Comparison of ENCODE assay signal across 27 cellular contexts in the genomic region with DNA sequence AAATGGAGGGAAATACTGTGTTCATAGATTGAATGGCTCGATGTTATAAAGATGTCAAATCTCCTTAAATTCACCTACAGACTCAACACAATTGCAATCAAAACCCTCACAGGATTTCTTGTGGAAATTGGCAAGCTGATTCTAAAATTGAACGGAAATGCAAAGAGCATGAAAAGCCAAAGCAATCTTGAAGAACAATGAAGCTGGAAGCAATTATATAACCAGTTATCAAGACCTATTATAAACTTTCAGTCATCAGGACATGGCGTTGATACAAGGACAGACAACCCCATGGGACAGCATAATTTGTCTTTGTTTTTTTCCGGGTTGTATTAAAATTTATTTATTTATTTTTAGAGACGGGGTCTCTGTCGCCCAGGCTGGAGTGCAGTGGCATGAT.
"Had no signal": no experiment of that assay in that cellular context is flagged by ENCODE, and none has a peak within 500 bp of the region (broad histone marks: within the 10 kb centered on the region; RNA-seq: fewer than 3 reads in every experiment).

No MANE protein-coding gene starts in this region.

- H3K27me3 Mint-ChIP-seq: progenitor cell of endocrine pancreas; stimulated activated naive B cell treated with anti-CD40 and anti-IgM and Interleukin-4, amounts not matched to agents 10 μg/mL and 1 μg/mL and 100 μg/mL, for 72 hours; stimulated activated naive CD8-positive, alpha-beta T cell treated with anti-CD3 and anti-CD28 coated beads, Interleukin-15, Interleukin-2, amounts not matched to agents 100 ng/mL and 50 ng/mL, for 24 hours had no signal

- H3K27me3 ChIP-seq: neural progenitor cell, ovary, right lobe of liver, sigmoid colon, stomach, thyroid gland, tibial nerve, upper lobe of left lung, vagina had no signal

- H3K4me3 ChIP-seq: neural progenitor cell, ovary, psoas muscle, right lobe of liver, sigmoid colon, stomach, thoracic aorta, thyroid gland, tibial nerve, upper lobe of left lung, vagina had no signal

- H3K27ac ChIP-seq: neural progenitor cell, ovary, parathyroid adenoma, psoas muscle, right lobe of liver, sigmoid colon, stomach, thoracic aorta, thyroid gland, tibial nerve, upper lobe of left lung, vagina had no signal

- DNase-seq: occipital lobe; ovary; posterior cingulate gyrus; psoas muscle; right cardiac atrium; right lobe of liver; sigmoid colon; small intestine; stimulated activated CD4-positive, alpha-beta T cell treated with anti-CD3 and anti-CD28 coated beads, Interleukin-15, amount 100 ng/mL, for 24 hours; stimulated activated CD4-positive, alpha-beta T cell treated with anti-CD3 and anti-CD28 coated beads, Interleukin-2, amount 100 ng/mL, for 24 hours; stimulated activated CD4-positive, alpha-beta T cell treated with anti-CD3 and anti-CD28 coated beads, Interleukin-2, amount 100 ng/mL, for 48 hours; stimulated activated CD4-positive, alpha-beta T cell treated with anti-CD3 and anti-CD28 coated beads, Interleukin-4, amount 100 ng/mL, for 24 hours; stimulated activated naive B cell treated with anti-CD40 and anti-IgM and Interleukin-4, amounts not matched to agents 10 μg/mL and 1 μg/mL and 100 μg/mL, for 72 hours; stimulated activated naive CD4-positive, alpha-beta T cell treated with Interleukin-2 at 50 U/mL for 16 hours; stomach; thyroid gland; trophoblast cell; upper lobe of left lung had no signal

- H3K4me1 Mint-ChIP-seq: nephron; neural progenitor cell; stimulated activated effector memory CD8-positive, alpha-beta T cell treated with anti-CD3 and anti-CD28 coated beads, Interleukin-12 subunit alpha, Interleukin-12 subunit beta, amount 100 ng/mL, for 72 hours; stimulated activated naive B cell treated with anti-CD40 and anti-IgM and Interleukin-4, amounts not matched to agents 10 μg/mL and 1 μg/mL and 100 μg/mL, for 72 hours had no signal

- H3K36me3 ChIP-seq: neural progenitor cell, ovary, right lobe of liver, sigmoid colon, stomach, thoracic aorta, thyroid gland, tibial nerve, upper lobe of left lung, vagina had no signal

- H3K9me3 ChIP-seq: ovary, psoas muscle, right lobe of liver, sigmoid colon, stomach, thoracic aorta, thyroid gland, tibial nerve, upper lobe of left lung, vagina had no signal

- H3K9me3 Mint-ChIP-seq: nephron; neural progenitor cell; stimulated activated effector memory CD8-positive, alpha-beta T cell treated with anti-CD3 and anti-CD28 coated beads, Interleukin-12 subunit alpha, Interleukin-12 subunit beta, amount 100 ng/mL, for 72 hours; stimulated activated naive B cell treated with anti-CD40 and anti-IgM and Interleukin-4, amounts not matched to agents 10 μg/mL and 1 μg/mL and 100 μg/mL, for 72 hours; stimulated activated naive CD8-positive, alpha-beta T cell treated with anti-CD3 and anti-CD28 coated beads, Interleukin-15, Interleukin-2, amounts not matched to agents 100 ng/mL and 50 ng/mL, for 24 hours had no signal

- H3K4me3 Mint-ChIP-seq: nephron; neural progenitor cell; stimulated activated effector memory CD8-positive, alpha-beta T cell treated with anti-CD3 and anti-CD28 coated beads, Interleukin-12 subunit alpha, Interleukin-12 subunit beta, amount 100 ng/mL, for 72 hours; stimulated activated naive B cell treated with anti-CD40 and anti-IgM and Interleukin-4, amounts not matched to agents 10 μg/mL and 1 μg/mL and 100 μg/mL, for 72 hours; stimulated activated naive CD8-positive, alpha-beta T cell treated with anti-CD3 and anti-CD28 coated beads, Interleukin-15, Interleukin-2, amounts not matched to agents 100 ng/mL and 50 ng/mL, for 24 hours had no signal

- H3K27ac Mint-ChIP-seq: nephron; neural progenitor cell; progenitor cell of endocrine pancreas; stimulated activated effector memory CD8-positive, alpha-beta T cell treated with anti-CD3 and anti-CD28 coated beads, Interleukin-12 subunit alpha, Interleukin-12 subunit beta, amount 100 ng/mL, for 72 hours; stimulated activated naive B cell treated with anti-CD40 and anti-IgM and Interleukin-4, amounts not matched to agents 10 μg/mL and 1 μg/mL and 100 μg/mL, for 72 hours; stimulated activated naive CD8-positive, alpha-beta T cell treated with anti-CD3 and anti-CD28 coated beads, Interleukin-15, Interleukin-2, amounts not matched to agents 100 ng/mL and 50 ng/mL, for 24 hours had no signal

- H3K36me3 Mint-ChIP-seq: neural progenitor cell; stimulated activated effector memory CD8-positive, alpha-beta T cell treated with anti-CD3 and anti-CD28 coated beads, Interleukin-12 subunit alpha, Interleukin-12 subunit beta, amount 100 ng/mL, for 72 hours; stimulated activated naive B cell treated with anti-CD40 and anti-IgM and Interleukin-4, amounts not matched to agents 10 μg/mL and 1 μg/mL and 100 μg/mL, for 72 hours had no signal

- H3K4me1 ChIP-seq: neural progenitor cell, psoas muscle, right lobe of liver, sigmoid colon, tibial nerve, upper lobe of left lung, vagina had no signal
